ENCODE assay signal across 8 cellular contexts in genomic region chrX:71618303-71618721, GRCh38. TPM values are rescaled to one million over a fixed set of nuclear protein-coding genes. Genes with fewer than 3 reads are reported as not detected.
DNase-seq lines count a peak whose midpoint lies in the region; ATAC-seq, FAIRE-seq and TF ChIP-seq lines count a peak whose summit lies in the region.

CXCR3 (minus strand) TSS chrX:71618511; CDS start chrX:71618449, 62 bp downstream.

- H3K27me3 ChIP-seq in small intestine (ENCODE audit: control insufficient read depth in 2 of 2, insufficient read depth in 2 of 2, low read length in 2 of 2), result no peaks in the 10 kb centered on the region
- H3K27me3 ChIP-seq in psoas muscle (ENCODE audit: insufficient read depth in 3 of 3, low read length in 2 of 3), result no peaks in the 10 kb centered on the region

- BruUV-seq in OCI-LY7 (replicated peaks; lab: Mats Ljungman, UMichigan), result no TSS peak

- peak within 1 kb of the TSS; percentile 41 for H3K27ac ChIP-seq in OCI-LY7 (ENCODE audit: low read depth, low read length, poor library complexity, severe bottlenecking)
- H3K27ac ChIP-seq in small intestine (ENCODE audit: low read depth in 1 of 2, low read length in 1 of 2), result peak within 1 kb of the TSS; percentile 94 to 95
- H3K27ac ChIP-seq in psoas muscle, result no peak within 1 kb of the TSS

- intact Hi-C loops in OCI-LY7 (cut with micrococcal nuclease; ENCODE audit: unreplicated experiment), result no loop called here
- intact Hi-C loops in activated T-helper 2 cell treated with anti-CD3 and anti-CD28 coated beads, Interferon-gamma antibody, Interleukin-2, Interleukin-4, amounts not matched to agents 10 μg/mL and 5 μg/mL and 100 μg/mL, durations not matched to agents 14 hours and 24 hours and 36 hours (cut with micrococcal nuclease), result loop anchor here (1.0 to 2.0 kb wide), 3 partner anchors 34 to 86 kb away; no protein-coding TSS in a partner anchor
- intact Hi-C loops in psoas muscle (cut with DNase I), result no loop called here

- peak within 1 kb of the TSS; percentile 79 for H3K4me3 Mint-ChIP-seq in activated T-helper 2 cell treated with anti-CD3 and anti-CD28 coated beads, Interferon-gamma antibody, Interleukin-2, Interleukin-4, amounts not matched to agents 10 μg/mL and 5 μg/mL and 100 μg/mL, durations not matched to agents 14 hours and 24 hours and 36 hours (ENCODE audit: low read depth)

- H3K79me2 ChIP-seq in OCI-LY7 (ENCODE audit: insufficient read depth, low read depth, low read length), result no peaks in the 10 kb centered on the region

- no peaks in the 10 kb centered on the region for H3K9me3 Mint-ChIP-seq in activated T-helper 2 cell treated with anti-CD3 and anti-CD28 coated beads, Interferon-gamma antibody, Interleukin-2, Interleukin-4, amounts not matched to agents 10 μg/mL and 5 μg/mL and 100 μg/mL, durations not matched to agents 14 hours and 24 hours and 36 hours

- 21 to 41% (median 36%) methylated on average over 4 of the region's 4 CpGs for WGBS in small intestine, 3 donors
- 36 to 82% (median 51%) methylated on average over 1 to 4 of the region's 4 CpGs for WGBS in psoas muscle, 3 donors

- peak within 1 kb of the TSS; percentile 43 for H3K4me3 ChIP-seq in GM12875 (ENCODE audit: low read depth, low read length)
- no peak within 1 kb of the TSS for H3K4me3 ChIP-seq in OCI-LY7 (ENCODE audit: low read depth, low read length, poor library complexity, severe bottlenecking)
- H3K4me3 ChIP-seq in small intestine (ENCODE audit: low read depth in 1 of 2, low read length in 2 of 2), result peak within 1 kb of the TSS in 1 of 2 donors; percentile 44
- H3K4me3 ChIP-seq in psoas muscle, result no peak within 1 kb of the TSS

- POLR2A ChIA-PET in OCI-LY7 (lab: Charles Lee), result interaction anchor here (0.9 kb wide), 1 partner anchor 252 kb away, joined by 3 read pairs; the partner anchor contains the start of gene TAF1

- H2AFZ ChIP-seq in OCI-LY7 (ENCODE audit: low read length), result no peak within 1 kb of the TSS

- H3K9me2 ChIP-seq in OCI-LY7 (ENCODE audit: insufficient read depth, low read length), result no peaks in the 10 kb centered on the region

- peak within 1 kb of the TSS; percentile 95 for H3K27ac Mint-ChIP-seq in activated T-helper 2 cell treated with anti-CD3 and anti-CD28 coated beads, Interferon-gamma antibody, Interleukin-2, Interleukin-4, amounts not matched to agents 10 μg/mL and 5 μg/mL and 100 μg/mL, durations not matched to agents 14 hours and 24 hours and 36 hours

- TF ChIP-seq CTCF in GM12875 (IDR thresholded peaks at IDR 0.05; ENCODE audit: borderline replicate concordance, insufficient read depth, low read depth, low read length) (no peak), OCI-LY7 (conservative IDR thresholded peaks at IDR 0.05; ENCODE audit: low read length) (no peak), psoas muscle (IDR thresholded peaks at IDR 0.05) (no peak)

- no peak for FAIRE-seq in small intestine (lab: Jason Lieb, UNC)

- H3K27me3 Mint-ChIP-seq in activated T-helper 2 cell treated with anti-CD3 and anti-CD28 coated beads, Interferon-gamma antibody, Interleukin-2, Interleukin-4, amounts not matched to agents 10 μg/mL and 5 μg/mL and 100 μg/mL, durations not matched to agents 14 hours and 24 hours and 36 hours (ENCODE audit: low read depth), result no peaks in the 10 kb centered on the region

- no peaks in the 10 kb centered on the region for H4K20me1 ChIP-seq in OCI-LY7 (ENCODE audit: insufficient read depth, low read length)

- CTCF ChIA-PET in OCI-LY7 (lab: Charles Lee; ENCODE audit: unreplicated experiment), result no interaction called here

- H3K36me3 Mint-ChIP-seq in activated T-helper 2 cell treated with anti-CD3 and anti-CD28 coated beads, Interferon-gamma antibody, Interleukin-2, Interleukin-4, amounts not matched to agents 10 μg/mL and 5 μg/mL and 100 μg/mL, durations not matched to agents 14 hours and 24 hours and 36 hours (ENCODE audit: low read depth), result peaks cover 35% of the 10 kb centered on the region

- peaks cover 56% of the 10 kb centered on the region for H3K4me1 ChIP-seq in OCI-LY7 (ENCODE audit: insufficient read depth, low read length, poor library complexity, severe bottlenecking)
- peaks cover 0 to 3% of the 10 kb centered on the region in 2 donors for H3K4me1 ChIP-seq in small intestine (ENCODE audit: control insufficient read depth in 2 of 2, insufficient read depth in 1 of 2, low read depth in 1 of 2, low read length in 1 of 2)
- peaks cover 12% of the 10 kb centered on the region for H3K4me1 ChIP-seq in psoas muscle

- peaks cover 61% of the 10 kb centered on the region for H3K4me1 Mint-ChIP-seq in activated T-helper 2 cell treated with anti-CD3 and anti-CD28 coated beads, Interferon-gamma antibody, Interleukin-2, Interleukin-4, amounts not matched to agents 10 μg/mL and 5 μg/mL and 100 μg/mL, durations not matched to agents 14 hours and 24 hours and 36 hours (ENCODE audit: low read depth)

- H3K36me3 ChIP-seq in OCI-LY7 (ENCODE audit: insufficient read depth, low read length) (peaks cover 4% of the 10 kb centered on the region), small intestine (ENCODE audit: control insufficient read depth in 2 of 2, insufficient read depth in 2 of 2, low read length in 2 of 2) (peaks cover 0 to 3% of the 10 kb centered on the region in 2 donors), psoas muscle (ENCODE audit: insufficient read depth in 1 of 2, low read depth in 1 of 2) (peaks cover 4% of the 10 kb centered on the region in 2 donors)

- ATAC-seq in HG02642 (IDR thresholded peaks at IDR 0.05; ENCODE audit: poor library complexity, unreplicated experiment) (peak; percentile 64), psoas muscle (no peak)

- H3K4me2 ChIP-seq in OCI-LY7 (ENCODE audit: low read length), result peak within 1 kb of the TSS; percentile 58

- DNase-seq in OCI-LY7 (ENCODE audit: low spot score) (peak; percentile 59), small intestine (no peak), psoas muscle (no peak), mucosa of gallbladder (ENCODE audit: low spot score) (no peak), putamen (ENCODE audit: low spot score) (no peak)
- peak; percentile 58 for DNase-seq in activated T-helper 2 cell treated with anti-CD3 and anti-CD28 coated beads, Interferon-gamma antibody, Interleukin-2, Interleukin-4, amounts not matched to agents 10 μg/mL and 5 μg/mL and 100 μg/mL, durations not matched to agents 14 hours and 24 hours and 36 hours (ENCODE audit: low spot score)

- H3K9me3 ChIP-seq in OCI-LY7 (ENCODE audit: low read length), result peaks cover 6% of the 10 kb centered on the region; the same call in 1 of the 2 replicates
- no peaks in the 10 kb centered on the region for H3K9me3 ChIP-seq in small intestine (ENCODE audit: control insufficient read depth, low read depth)
- H3K9me3 ChIP-seq in psoas muscle, result no peaks in the 10 kb centered on the region

RNA-seq across cellular contexts. Expression of gene CXCR3, which starts in this region (rescaled TPM):
- not detected in 2 replicates for total RNA-seq in OCI-LY7 (2014; rRNA removed; shearing (Covaris generic))
- total RNA-seq in OCI-LY7 (2022) (not detected in 2 replicates), psoas muscle (under 1 TPM in 1 of 4 donors, not detected in 3; 0.21 TPM), mucosa of gallbladder (1.5 TPM)
- 11.1 and 11.4 TPM in 2 replicates for total RNA-seq in activated T-helper 2 cell treated with anti-CD3 and anti-CD28 coated beads, Interferon-gamma antibody, Interleukin-2, Interleukin-4, amounts not matched to agents 10 μg/mL and 5 μg/mL and 100 μg/mL, durations not matched to agents 14 hours and 24 hours and 36 hours
- polyA plus RNA-seq in small intestine (1 to 10 TPM; 4.1 to 7.6 (median 4.2) TPM), psoas muscle (under 1 TPM in 2 of 3 donors, not detected in 1; 0.01 to 0.05 TPM)

Comparison
In these comparisons a context has a peak if more than half of its experiments do, and no peak if none do; other contexts are left out.
1. RNA of gene CXCR3 (polyA plus RNA-seq): 4.1 to 7.6 TPM in small intestine; 0.01 to 0.05 TPM in psoas muscle; every median in the first group is over 4 times any median in the second.
2. Peak in DNase-seq, H3K27ac ChIP-seq and H3K4me2 ChIP-seq in OCI-LY7; RNA of the gene not detected or under 1 TPM.